14 cellular contexts compared by ENCODE assay signal in genomic region chr2:238717084-238717483, GRCh38.
A peak's percentile ranks its signal among the peaks of the same experiment; 100 is the strongest.
DNase-seq lines count a peak whose midpoint lies in the region; ATAC-seq and TF ChIP-seq lines count a peak whose summit lies in the region.
"Had no signal": no experiment of that assay in that cellular context is flagged by ENCODE, and none has a peak within 500 bp of the region (broad histone marks: within the 10 kb centered on the region; RNA-seq: fewer than 3 reads in every experiment).

No MANE protein-coding gene starts in this region.

- no peaks in the 10 kb centered on the region for H3K4me1 ChIP-seq in prostate gland (replicated peaks)
- H3K4me1 ChIP-seq: BE2C had no signal

- peaks cover 6% of the 10 kb centered on the region for H3K9me3 Mint-ChIP-seq in WTC11
- H3K9me3 Mint-ChIP-seq: CD8-positive, alpha-beta T cell had no signal

- POLR2A ChIA-PET in WTC11 (lab: Charles Lee), result interaction anchor here (1.0 kb wide), 1 partner anchor 10 kb away, joined by 3 read pairs; no protein-coding TSS in a partner anchor

- CTCF ChIA-PET in WTC11 (lab: Charles Lee), result interaction anchor here (0.6 to 0.9 kb wide), 3 partner anchors 9 to 204 kb away, joined by 3 to 5 read pairs (median 3); no protein-coding TSS in a partner anchor

- H3K36me3 ChIP-seq in H7 (replicated peaks; ENCODE audit: control insufficient read depth, insufficient read depth, low read length) (no peaks in the 10 kb centered on the region), prostate gland (no peaks in the 10 kb centered on the region)
- H3K36me3 ChIP-seq: BE2C had no signal

- TF ChIP-seq POLR2A in prostate gland (IDR thresholded peaks at IDR 0.05), result no peak

- ATAC-seq in WTC11, result no peak
- ATAC-seq: CD8-positive, alpha-beta T cell had no signal

- H3K27ac ChIP-seq in prostate gland, result no peak overlapping the region
- H3K27ac ChIP-seq: C4-2B had no signal

- H3K27ac Mint-ChIP-seq in WTC11, result peak overlapping the region; percentile 45; the same call in 1 of the 2 replicates
- H3K27ac Mint-ChIP-seq: CD8-positive, alpha-beta T cell; IgD-negative memory B cell had no signal

- H3K4me1 Mint-ChIP-seq in WTC11, result peaks cover 10% of the 10 kb centered on the region
- H3K4me1 Mint-ChIP-seq: IgD-negative memory B cell had no signal

- WGBS in prostate gland, result 92% methylated on average over 9 of the region's 9 CpGs

- TF ChIP-seq CTCF in WTC11 (IDR thresholded peaks at IDR 0.05), result no peak
- TF ChIP-seq CTCF in prostate gland (IDR thresholded peaks at IDR 0.05), result no peak

- H3K27me3 Mint-ChIP-seq in WTC11 (ENCODE audit: low read depth), result peaks cover 6% of the 10 kb centered on the region; the same call in 1 of the 2 replicates

- H3K27me3 ChIP-seq in H7 (ENCODE audit: control insufficient read depth, insufficient read depth, low read length) (no peaks in the 10 kb centered on the region), prostate gland (replicated peaks; ENCODE audit: insufficient read depth) (no peaks in the 10 kb centered on the region)
- H3K27me3 ChIP-seq: BE2C had no signal

- H3K4me3 ChIP-seq in H7 (ENCODE audit: insufficient read depth, low read depth, low read length) (no peak overlapping the region), prostate gland (no peak overlapping the region)

- H3K9me3 ChIP-seq in prostate gland, result no peaks in the 10 kb centered on the region
- H3K9me3 ChIP-seq: BE2C had no signal

- H3K36me3 Mint-ChIP-seq in WTC11, result peaks cover 2% of the 10 kb centered on the region; the same call in 1 of the 2 replicates
- H3K36me3 Mint-ChIP-seq: CD8-positive, alpha-beta T cell; IgD-negative memory B cell had no signal

- DNase-seq in H7, result peak; percentile 59
- no peak for DNase-seq in WTC11 (ENCODE audit: low spot score)
- DNase-seq in islet precursor cell, result peak; percentile 27
- peak; percentile 1 for DNase-seq in prostate gland (ENCODE audit: low spot score)
- DNase-seq in EL, result no peak
- no peak for DNase-seq in D341Med (ENCODE audit: low spot score)
- DNase-seq in SIG-M5 (lab: John Stamatoyannopoulos, UW), result no peak
- DNase-seq: BE2C; CD8-positive, alpha-beta T cell; COR-L47; DND-41; GF-D8 had no signal

- no peak overlapping the region for H3K4me3 Mint-ChIP-seq in WTC11
- H3K4me3 Mint-ChIP-seq: CD8-positive, alpha-beta T cell; IgD-negative memory B cell had no signal

- intact Hi-C loops in prostate gland (cut with DNase I), result no loop called here

TF ChIP-seq in WTC11, 78 proteins besides CTCF, POLR2A, EP300 and RAD21:
- TF ChIP-seq CDX4 (CRISPR knock-in tag; IDR thresholded peaks at IDR 0.05; ENCODE audit: borderline replicate concordance) (no peak), RORB (CRISPR knock-in tag; IDR thresholded peaks at IDR 0.05) (no peak), ZSCAN18 (CRISPR knock-in tag; IDR thresholded peaks at IDR 0.05) (no peak), TEAD1 (CRISPR knock-in tag; IDR thresholded peaks at IDR 0.05) (no peak), MXD4 (CRISPR knock-in tag; IDR thresholded peaks at IDR 0.05; ENCODE audit: borderline replicate concordance) (no peak), CBFB (CRISPR knock-in tag; IDR thresholded peaks at IDR 0.05; ENCODE audit: low read depth) (no peak), PREB (CRISPR knock-in tag; IDR thresholded peaks at IDR 0.05; ENCODE audit: borderline replicate concordance) (no peak), GRHL2 (CRISPR knock-in tag; IDR thresholded peaks at IDR 0.05; ENCODE audit: insufficient replicate concordance, severe bottlenecking) (no peak), JUN (CRISPR knock-in tag; IDR thresholded peaks at IDR 0.05) (no peak), NFE2L1 (CRISPR knock-in tag; IDR thresholded peaks at IDR 0.05) (no peak)

Comparison
In these comparisons a context has a peak if more than half of its experiments do, and no peak if none do; other contexts are left out.
1. DNase-seq: peak in H7 (single experiment), islet precursor cell (single experiment) and prostate gland (single experiment); none in WTC11 (single experiment), EL (single experiment), D341Med (single experiment) and SIG-M5 (single experiment).